In the genomic region with DNA sequence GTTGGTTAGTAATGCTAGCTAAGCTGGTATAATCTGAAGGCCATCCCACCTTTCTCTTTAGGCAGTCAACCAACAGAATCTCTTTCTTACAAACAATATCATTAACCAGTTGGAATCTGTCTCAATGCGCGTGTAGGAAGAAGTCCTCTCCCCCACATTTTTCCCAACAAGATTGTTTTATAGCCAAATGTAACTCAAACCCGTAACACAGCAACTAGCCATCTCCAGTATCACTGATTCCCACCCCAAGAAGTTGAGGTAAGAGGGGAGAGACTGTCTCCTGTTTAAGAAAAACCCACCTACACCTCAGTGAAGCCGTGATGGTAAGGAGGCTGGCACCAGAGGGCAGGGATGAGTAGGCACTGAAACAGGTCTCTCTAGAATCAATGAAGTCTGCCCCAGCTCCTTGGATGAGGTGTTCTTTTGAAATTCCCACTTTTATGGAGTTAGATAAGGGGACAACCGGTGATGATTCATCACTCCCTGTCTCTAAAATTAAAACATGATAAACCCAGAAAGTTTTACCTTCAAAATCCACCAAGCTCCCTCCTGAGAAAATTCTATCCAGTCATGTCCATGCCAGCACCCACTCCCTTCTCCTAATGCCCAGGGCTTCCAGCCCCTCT, we compare ENCODE assay signal across 10 cellular contexts. TPM values are rescaled to one million over a fixed set of nuclear protein-coding genes. Genes with fewer than 3 reads are reported as not detected.
DNase-seq lines count a peak whose midpoint lies in the region; ATAC-seq and TF ChIP-seq lines count a peak whose summit lies in the region.
"Had no signal": no experiment of that assay in that cellular context is flagged by ENCODE, and none has a peak within 500 bp of the region (broad histone marks: within the 10 kb centered on the region; RNA-seq: fewer than 3 reads in every experiment).

No MANE protein-coding gene starts in this region.

- H3K9me3 Mint-ChIP-seq in HFFc6 (no peaks in the 10 kb centered on the region), nephron (no peaks in the 10 kb centered on the region), glutamatergic neuron (ENCODE audit: unreplicated experiment) (peaks cover 3% of the 10 kb centered on the region)
- H3K9me3 Mint-ChIP-seq in natural killer cell treated with Interleukin-12 subunit alpha and Interleukin-12 subunit beta and Interleukin-15 and Interleukin-18, amount 100 ng/mL, for 72 hours, result no peaks in the 10 kb centered on the region
- H3K9me3 Mint-ChIP-seq: activated T-helper 17 cell treated with anti-CD3 and anti-CD28 coated beads, Interleukin-2, amount 50 U/mL, for 72 hours; CD4-positive, alpha-beta memory T cell had no signal

- no peak overlapping the region; the same call in 1 of the 2 replicates for H3K4me3 Mint-ChIP-seq in HFFc6
- H3K4me3 Mint-ChIP-seq in nephron, result no peak overlapping the region
- no peak overlapping the region for H3K4me3 Mint-ChIP-seq in natural killer cell treated with Interleukin-12 subunit alpha and Interleukin-12 subunit beta and Interleukin-15 and Interleukin-18, amount 100 ng/mL, for 72 hours
- no peak overlapping the region for H3K4me3 Mint-ChIP-seq in glutamatergic neuron (ENCODE audit: unreplicated experiment)
- H3K4me3 Mint-ChIP-seq: activated T-helper 17 cell treated with anti-CD3 and anti-CD28 coated beads, Interleukin-2, amount 50 U/mL, for 72 hours; CD4-positive, alpha-beta memory T cell had no signal

- H3K27me3 Mint-ChIP-seq in HFFc6 (ENCODE audit: insufficient read depth) (peaks cover 2% of the 10 kb centered on the region; the same call in 1 of the 2 replicates), nephron (ENCODE audit: low read depth) (no peaks in the 10 kb centered on the region), glutamatergic neuron (ENCODE audit: unreplicated experiment) (peaks cover under 1% of the 10 kb centered on the region)
- no peaks in the 10 kb centered on the region for H3K27me3 Mint-ChIP-seq in natural killer cell treated with Interleukin-12 subunit alpha and Interleukin-12 subunit beta and Interleukin-15 and Interleukin-18, amount 100 ng/mL, for 72 hours
- H3K27me3 Mint-ChIP-seq: activated T-helper 17 cell treated with anti-CD3 and anti-CD28 coated beads, Interleukin-2, amount 50 U/mL, for 72 hours had no signal

- TF ChIP-seq CTCF in HFFc6 (IDR thresholded peaks at IDR 0.05) (no peak), nephron (IDR thresholded peaks at IDR 0.05; ENCODE audit: unreplicated experiment in 3 of 3) (no peak), glutamatergic neuron (IDR thresholded peaks at IDR 0.05; ENCODE audit: partially characterized antibody, unreplicated experiment) (no peak)

- H3K4me1 Mint-ChIP-seq in HFFc6 (ENCODE audit: low read depth), result peaks cover 46% of the 10 kb centered on the region
- H3K4me1 Mint-ChIP-seq in nephron, result peaks cover 27% of the 10 kb centered on the region
- H3K4me1 Mint-ChIP-seq in natural killer cell treated with Interleukin-12 subunit alpha and Interleukin-12 subunit beta and Interleukin-15 and Interleukin-18, amount 100 ng/mL, for 72 hours (ENCODE audit: low read depth in 2 of 2), result no peaks in the 10 kb centered on the region
- no peaks in the 10 kb centered on the region for H3K4me1 Mint-ChIP-seq in glutamatergic neuron (ENCODE audit: low read depth, unreplicated experiment)
- H3K4me1 Mint-ChIP-seq: activated T-helper 17 cell treated with anti-CD3 and anti-CD28 coated beads, Interleukin-2, amount 50 U/mL, for 72 hours had no signal

- H3K36me3 Mint-ChIP-seq in HFFc6 (ENCODE audit: low read depth), result peaks cover 9% of the 10 kb centered on the region; the same call in 1 of the 2 replicates
- H3K36me3 Mint-ChIP-seq in nephron (ENCODE audit: low read depth), result peaks cover 44% of the 10 kb centered on the region
- H3K36me3 Mint-ChIP-seq in natural killer cell treated with Interleukin-12 subunit alpha and Interleukin-12 subunit beta and Interleukin-15 and Interleukin-18, amount 100 ng/mL, for 72 hours, result peaks cover 11% of the 10 kb centered on the region
- no peaks in the 10 kb centered on the region for H3K36me3 Mint-ChIP-seq in glutamatergic neuron (ENCODE audit: unreplicated experiment)
- H3K36me3 Mint-ChIP-seq: CD4-positive, alpha-beta memory T cell had no signal

- ATAC-seq in natural killer cell treated with Interleukin-12 subunit alpha and Interleukin-12 subunit beta and Interleukin-15 and Interleukin-18, amount 100 ng/mL, for 72 hours, result no peak
- ATAC-seq: activated T-helper 17 cell treated with anti-CD3 and anti-CD28 coated beads, Interleukin-2, amount 50 U/mL, for 72 hours had no signal

- H3K27ac Mint-ChIP-seq in HFFc6 (peak overlapping the region; percentile 78), nephron (peak overlapping the region; percentile 19 to 84 (median 29)), glutamatergic neuron (ENCODE audit: unreplicated experiment) (no peak overlapping the region)
- H3K27ac Mint-ChIP-seq in natural killer cell treated with Interleukin-12 subunit alpha and Interleukin-12 subunit beta and Interleukin-15 and Interleukin-18, amount 100 ng/mL, for 72 hours, result no peak overlapping the region
- H3K27ac Mint-ChIP-seq: activated T-helper 17 cell treated with anti-CD3 and anti-CD28 coated beads, Interleukin-2, amount 50 U/mL, for 72 hours; CD4-positive, alpha-beta memory T cell had no signal

- DNase-seq in EL, result peak; percentile 40
- peak; percentile 49 for DNase-seq in HFFc6
- DNase-seq in amniotic epithelial cell (ENCODE audit: low read depth), result peak; percentile 49
- no peak for DNase-seq in natural killer cell treated with Interleukin-12 subunit alpha and Interleukin-12 subunit beta and Interleukin-15 and Interleukin-18, amount 100 ng/mL, for 72 hours (ENCODE audit: low spot score)
- no peak for DNase-seq in glutamatergic neuron
- DNase-seq in NCI-H1436 (lab: John Stamatoyannopoulos, UW), result no peak
- DNase-seq: NCI-H1930 had no signal

RNA-seq across cellular contexts. Expression of a gene that starts 30.9 kb away (rescaled TPM):
- 10 to 100 TPM in 3 of 6 experiments, 1 to 10 TPM in 3; 5.4 to 12.4 (median 10.0) TPM for total RNA-seq in HFFc6 (2021; fragmentation: NEBNext Ultra II Directional; extraction: Animal tissue kit (Norgen Biotek cat#: 25700))
- 10 to 100 TPM; 35.8 to 76.7 TPM for total RNA-seq in natural killer cell treated with Interleukin-12 subunit alpha and Interleukin-12 subunit beta and Interleukin-15 and Interleukin-18, amount 100 ng/mL, for 72 hours
- total RNA-seq in glutamatergic neuron (ENCODE audit: unreplicated experiment), result 11.8 TPM
- total RNA-seq: CD4-positive, alpha-beta memory T cell had no signal

Comparison
In these comparisons a context has a peak if more than half of its experiments do, and no peak if none do; other contexts are left out.
1. DNase-seq: peak in EL (single experiment), HFFc6 (single experiment) and amniotic epithelial cell (single experiment); none in natural killer cell treated with Interleukin-12 subunit alpha and Interleukin-12 subunit beta and Interleukin-15 and Interleukin-18, amount 100 ng/mL, for 72 hours (single experiment), glutamatergic neuron (single experiment) and NCI-H1436 (single experiment).
2. H3K27ac Mint-ChIP-seq: peak in HFFc6 (single experiment) and nephron (3 of 3); none in natural killer cell treated with Interleukin-12 subunit alpha and Interleukin-12 subunit beta and Interleukin-15 and Interleukin-18, amount 100 ng/mL, for 72 hours (0 of 2) and glutamatergic neuron (single experiment).